ENCODE assay signal across 1 cellular context in genomic region chr2:37190290-37190689, GRCh38.
TF ChIP-seq lines count a peak whose summit lies in the region.

No MANE protein-coding gene starts in this region.

TF ChIP-seq in H1, 55 proteins besides CTCF, POLR2A, EP300 and RAD21:
- no peak for TF ChIP-seq PHF8 (conservative IDR thresholded peaks at IDR 0.05; ENCODE audit: low read depth, low read length)
- no peak for TF ChIP-seq SP2 (IDR thresholded peaks at IDR 0.05; ENCODE audit: low read length)
- no peak for TF ChIP-seq ASH2L (IDR thresholded peaks at IDR 0.05; ENCODE audit: low read length)
- TF ChIP-seq MAX (IDR thresholded peaks at IDR 0.05) = no peak
- no peak for TF ChIP-seq TAF7 (optimal IDR thresholded peaks at IDR 0.05; ENCODE audit: borderline replicate concordance, low read depth, low read length)
- no peak for TF ChIP-seq JUND (IDR thresholded peaks at IDR 0.05; ENCODE audit: low read length)
- TF ChIP-seq TAF1 (IDR thresholded peaks at IDR 0.05; ENCODE audit: low read depth, low read length) = no peak
- TF ChIP-seq POU5F1 (IDR thresholded peaks at IDR 0.05; ENCODE audit: low read depth, low read length) = no peak
- TF ChIP-seq TBP (IDR thresholded peaks at IDR 0.05; ENCODE audit: low read depth, low read length) = no peak
- TF ChIP-seq RBBP5 (IDR thresholded peaks at IDR 0.05; ENCODE audit: borderline replicate concordance, low read depth, low read length) = no peak
- no peak for TF ChIP-seq CBX5 (IDR thresholded peaks at IDR 0.05; ENCODE audit: low read depth, low read length)
- TF ChIP-seq CHD2 (IDR thresholded peaks at IDR 0.05; ENCODE audit: low read length) = no peak
- no peak for TF ChIP-seq GABPA (IDR thresholded peaks at IDR 0.05; ENCODE audit: borderline replicate concordance, insufficient read depth, low read length)
- TF ChIP-seq CEBPB (IDR thresholded peaks at IDR 0.05; ENCODE audit: low read depth, low read length) = no peak
